In the genomic region with DNA sequence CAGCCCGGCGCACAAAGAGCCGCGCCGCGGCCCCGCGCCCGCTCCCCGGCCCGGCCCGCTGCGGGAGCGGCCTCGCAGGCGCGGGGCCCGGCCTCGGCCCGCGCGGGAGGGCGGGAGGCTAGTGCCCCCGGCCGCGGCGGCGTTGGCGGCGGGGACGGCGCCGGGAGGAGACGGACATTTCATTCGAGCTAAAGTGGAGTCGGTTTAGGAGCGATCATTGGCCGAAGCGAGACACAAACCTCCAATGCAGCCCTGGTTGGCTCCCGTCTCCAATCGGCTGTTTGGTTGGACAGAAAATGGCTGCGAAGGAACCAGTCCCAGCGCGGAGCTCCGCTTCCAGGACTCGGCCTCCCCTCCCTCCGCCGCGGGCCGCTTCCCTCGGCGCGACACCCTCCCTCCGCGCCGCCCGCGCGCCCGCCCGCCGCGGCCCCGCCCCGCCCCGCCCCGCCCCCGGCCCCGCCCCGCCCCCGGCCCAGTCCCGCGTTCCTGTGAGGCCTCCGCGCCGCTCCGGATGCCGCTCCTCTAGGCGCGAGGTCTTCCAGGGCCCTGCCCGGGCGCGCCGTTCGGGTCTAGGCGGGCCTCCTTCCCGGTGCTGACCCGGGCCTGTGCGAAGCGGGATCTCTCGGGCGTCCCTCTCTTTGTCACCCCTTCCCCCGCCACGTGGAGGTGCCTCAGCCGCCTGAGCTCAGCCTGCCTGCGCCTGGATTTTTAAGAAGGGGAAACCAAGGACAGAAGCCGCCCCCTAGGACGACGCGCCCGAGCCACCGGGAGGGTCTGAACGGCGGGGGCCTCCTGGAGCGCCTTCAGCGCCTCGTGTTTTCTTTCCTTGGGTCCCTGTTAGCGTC, we compare ENCODE assay signal across 1 cellular context.
TF ChIP-seq lines count a peak whose summit lies in the region.

A gene (minus strand): TSS at position 309 of the 845 bp plus-strand sequence. CDS start 2,757 bp downstream, outside the sequence.

TF ChIP-seq in SK-N-SH, 30 proteins besides CTCF, POLR2A, EP300 and RAD21 (continued from another document):
- peak; percentile 73 for TF ChIP-seq TAF1 (IDR thresholded peaks at IDR 0.05; ENCODE audit: borderline replicate concordance, low read depth, low read length)
- TF ChIP-seq ELF1 (IDR thresholded peaks at IDR 0.05), result no peak
- no peak; the same call in 1 of the 2 replicates for TF ChIP-seq SIN3A (IDR thresholded peaks at IDR 0.05; ENCODE audit: borderline replicate concordance, low read depth, low read length)
- TF ChIP-seq JUND (IDR thresholded peaks at IDR 0.05), result no peak; the same call in 1 of the 2 replicates
- TF ChIP-seq RXRA (IDR thresholded peaks at IDR 0.05; ENCODE audit: borderline replicate concordance, low read depth), result no peak
- peak; percentile 5; the same call in 1 of the 2 replicates for TF ChIP-seq NFIC (IDR thresholded peaks at IDR 0.05; ENCODE audit: borderline replicate concordance)
- peak; percentile 31; the same call in 1 of the 2 replicates for TF ChIP-seq MXI1 (IDR thresholded peaks at IDR 0.05; ENCODE audit: low read depth, low read length)
- no peak for TF ChIP-seq TEAD4 (IDR thresholded peaks at IDR 0.05; ENCODE audit: borderline replicate concordance, insufficient read depth)
- peak; percentile 79 for TF ChIP-seq RFX5 (IDR thresholded peaks at IDR 0.05; ENCODE audit: low read length)
- TF ChIP-seq POLR2AphosphoS5 (IDR thresholded peaks at IDR 0.05; ENCODE audit: low read depth, low read length), result peak; percentile 82
- no peak for TF ChIP-seq GABPA (IDR thresholded peaks at IDR 0.05; ENCODE audit: low read depth)
- TF ChIP-seq, protein P1, sequence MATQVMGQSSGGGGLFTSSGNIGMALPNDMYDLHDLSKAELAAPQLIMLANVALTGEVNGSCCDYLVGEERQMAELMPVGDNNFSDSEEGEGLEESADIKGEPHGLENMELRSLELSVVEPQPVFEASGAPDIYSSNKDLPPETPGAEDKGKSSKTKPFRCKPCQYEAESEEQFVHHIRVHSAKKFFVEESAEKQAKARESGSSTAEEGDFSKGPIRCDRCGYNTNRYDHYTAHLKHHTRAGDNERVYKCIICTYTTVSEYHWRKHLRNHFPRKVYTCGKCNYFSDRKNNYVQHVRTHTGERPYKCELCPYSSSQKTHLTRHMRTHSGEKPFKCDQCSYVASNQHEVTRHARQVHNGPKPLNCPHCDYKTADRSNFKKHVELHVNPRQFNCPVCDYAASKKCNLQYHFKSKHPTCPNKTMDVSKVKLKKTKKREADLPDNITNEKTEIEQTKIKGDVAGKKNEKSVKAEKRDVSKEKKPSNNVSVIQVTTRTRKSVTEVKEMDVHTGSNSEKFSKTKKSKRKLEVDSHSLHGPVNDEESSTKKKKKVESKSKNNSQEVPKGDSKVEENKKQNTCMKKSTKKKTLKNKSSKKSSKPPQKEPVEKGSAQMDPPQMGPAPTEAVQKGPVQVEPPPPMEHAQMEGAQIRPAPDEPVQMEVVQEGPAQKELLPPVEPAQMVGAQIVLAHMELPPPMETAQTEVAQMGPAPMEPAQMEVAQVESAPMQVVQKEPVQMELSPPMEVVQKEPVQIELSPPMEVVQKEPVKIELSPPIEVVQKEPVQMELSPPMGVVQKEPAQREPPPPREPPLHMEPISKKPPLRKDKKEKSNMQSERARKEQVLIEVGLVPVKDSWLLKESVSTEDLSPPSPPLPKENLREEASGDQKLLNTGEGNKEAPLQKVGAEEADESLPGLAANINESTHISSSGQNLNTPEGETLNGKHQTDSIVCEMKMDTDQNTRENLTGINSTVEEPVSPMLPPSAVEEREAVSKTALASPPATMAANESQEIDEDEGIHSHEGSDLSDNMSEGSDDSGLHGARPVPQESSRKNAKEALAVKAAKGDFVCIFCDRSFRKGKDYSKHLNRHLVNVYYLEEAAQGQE (IDR thresholded peaks at IDR 0.05; ENCODE audit: low read depth, low read length), result 0 out of 2 replicates have a peak, but pooled peaks have one; percentile 6
- no peak for TF ChIP-seq FOXJ3 (CRISPR knock-in tag; IDR thresholded peaks at IDR 0.05)
- TF ChIP-seq MEF2A (IDR thresholded peaks at IDR 0.05; ENCODE audit: borderline replicate concordance, low read depth), result no peak
- TF ChIP-seq, protein P2, sequence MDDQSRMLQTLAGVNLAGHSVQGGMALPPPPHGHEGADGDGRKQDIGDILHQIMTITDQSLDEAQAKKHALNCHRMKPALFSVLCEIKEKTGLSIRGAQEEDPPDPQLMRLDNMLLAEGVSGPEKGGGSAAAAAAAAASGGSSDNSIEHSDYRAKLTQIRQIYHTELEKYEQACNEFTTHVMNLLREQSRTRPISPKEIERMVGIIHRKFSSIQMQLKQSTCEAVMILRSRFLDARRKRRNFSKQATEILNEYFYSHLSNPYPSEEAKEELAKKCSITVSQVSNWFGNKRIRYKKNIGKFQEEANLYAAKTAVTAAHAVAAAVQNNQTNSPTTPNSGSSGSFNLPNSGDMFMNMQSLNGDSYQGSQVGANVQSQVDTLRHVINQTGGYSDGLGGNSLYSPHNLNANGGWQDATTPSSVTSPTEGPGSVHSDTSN (IDR thresholded peaks at IDR 0.05), result peak; percentile 35
- TF ChIP-seq RCOR1 (IDR thresholded peaks at IDR 0.05; ENCODE audit: low read length), result no peak
- TF ChIP-seq CHD2 (IDR thresholded peaks at IDR 0.05; ENCODE audit: low read length, partially characterized antibody), result peak; percentile 77
